16 cellular contexts compared by ENCODE assay signal in genomic region chr20:24964518-24964838, GRCh38. TPM values are rescaled to one million over a fixed set of nuclear protein-coding genes. Genes with fewer than 3 reads are reported as not detected.
DNase-seq lines count a peak whose midpoint lies in the region; ATAC-seq and FAIRE-seq lines count a peak whose summit lies in the region.
"Had no signal": no experiment of that assay in that cellular context is flagged by ENCODE, and none has a peak within 500 bp of the region (broad histone marks: within the 10 kb centered on the region; RNA-seq: fewer than 3 reads in every experiment).

No MANE protein-coding gene starts in this region.

- peak overlapping the region; percentile 1 for H3K4me3 Mint-ChIP-seq in activated naive CD8-positive, alpha-beta T cell treated with anti-CD3 and anti-CD28 coated beads, Interleukin-2, amount 50 U/mL, for 24 hours
- peak overlapping the region; percentile 47 for H3K4me3 Mint-ChIP-seq in natural killer cell treated with Interleukin-12 subunit alpha and Interleukin-12 subunit beta and Interleukin-15 and Interleukin-18, amount 100 ng/mL, for 72 hours
- H3K4me3 Mint-ChIP-seq: type B pancreatic cell had no signal

- H3K36me3 Mint-ChIP-seq in activated naive CD8-positive, alpha-beta T cell treated with anti-CD3 and anti-CD28 coated beads, Interleukin-2, amount 50 U/mL, for 24 hours (ENCODE audit: low read depth), result peaks cover 70% of the 10 kb centered on the region
- H3K36me3 Mint-ChIP-seq in natural killer cell treated with Interleukin-12 subunit alpha and Interleukin-12 subunit beta and Interleukin-15 and Interleukin-18, amount 100 ng/mL, for 72 hours, result peaks cover 49% of the 10 kb centered on the region

- H3K27ac Mint-ChIP-seq in activated naive CD8-positive, alpha-beta T cell treated with anti-CD3 and anti-CD28 coated beads, Interleukin-2, amount 50 U/mL, for 24 hours, result peak overlapping the region; percentile 84
- H3K27ac Mint-ChIP-seq in natural killer cell treated with Interleukin-12 subunit alpha and Interleukin-12 subunit beta and Interleukin-15 and Interleukin-18, amount 100 ng/mL, for 72 hours, result peak overlapping the region; percentile 95 to 97
- H3K27ac Mint-ChIP-seq: type B pancreatic cell had no signal

- no peak for FAIRE-seq in urothelium cell line (lab: Jason Lieb, UNC)
- FAIRE-seq: RCC 7860, small intestine had no signal

- peaks cover 42% of the 10 kb centered on the region for H3K4me1 Mint-ChIP-seq in activated naive CD8-positive, alpha-beta T cell treated with anti-CD3 and anti-CD28 coated beads, Interleukin-2, amount 50 U/mL, for 24 hours
- peaks cover 76 to 77% of the 10 kb centered on the region in 2 donors for H3K4me1 Mint-ChIP-seq in natural killer cell treated with Interleukin-12 subunit alpha and Interleukin-12 subunit beta and Interleukin-15 and Interleukin-18, amount 100 ng/mL, for 72 hours (ENCODE audit: low read depth in 2 of 2)

- ATAC-seq in activated naive CD8-positive, alpha-beta T cell treated with anti-CD3 and anti-CD28 coated beads, Interleukin-2, amount 50 U/mL, for 24 hours, result peak; percentile 41
- ATAC-seq in natural killer cell treated with Interleukin-12 subunit alpha and Interleukin-12 subunit beta and Interleukin-15 and Interleukin-18, amount 100 ng/mL, for 72 hours, result no peak
- ATAC-seq: left colon had no signal

- H3K9me3 Mint-ChIP-seq in activated naive CD8-positive, alpha-beta T cell treated with anti-CD3 and anti-CD28 coated beads, Interleukin-2, amount 50 U/mL, for 24 hours, result no peaks in the 10 kb centered on the region
- no peaks in the 10 kb centered on the region for H3K9me3 Mint-ChIP-seq in natural killer cell treated with Interleukin-12 subunit alpha and Interleukin-12 subunit beta and Interleukin-15 and Interleukin-18, amount 100 ng/mL, for 72 hours
- H3K9me3 Mint-ChIP-seq: type B pancreatic cell had no signal

- DNase-seq in DMS 273 (lab: John Stamatoyannopoulos, UW; ENCODE audit: unreplicated experiment), result peak; percentile 96
- DNase-seq in NCI-H2171 treated with DMSO at 0.1 percent for 48 hours (lab: John Stamatoyannopoulos, UW), result peak; percentile 95
- no peak for DNase-seq in activated naive CD8-positive, alpha-beta T cell treated with anti-CD3 and anti-CD28 coated beads, Interleukin-2, amount 50 U/mL, for 24 hours
- no peak for DNase-seq in natural killer cell treated with Interleukin-12 subunit alpha and Interleukin-12 subunit beta and Interleukin-15 and Interleukin-18, amount 100 ng/mL, for 72 hours (ENCODE audit: low spot score)
- no peak for DNase-seq in stimulated activated CD4-positive, alpha-beta T cell treated with anti-CD3 and anti-CD28 coated beads, Interleukin-4, amount 100 ng/mL, for 1 hour
- no peak for DNase-seq in urothelium cell line (ENCODE audit: low spot score)
- no peak for DNase-seq in KG1 (lab: John Stamatoyannopoulos, UW)
- DNase-seq in NK-92 treated with Interleukin-12 subunit alpha and Interleukin-12 subunit beta, amount 100 ng/mL, for 24 hours (lab: John Stamatoyannopoulos, UW), result no peak
- DNase-seq: BE2C, left colon, midbrain, NCI-H187 treated with DMSO at 0.1 percent for 48 hours, small intestine had no signal

- H3K27me3 Mint-ChIP-seq in activated naive CD8-positive, alpha-beta T cell treated with anti-CD3 and anti-CD28 coated beads, Interleukin-2, amount 50 U/mL, for 24 hours, result no peaks in the 10 kb centered on the region
- H3K27me3 Mint-ChIP-seq in natural killer cell treated with Interleukin-12 subunit alpha and Interleukin-12 subunit beta and Interleukin-15 and Interleukin-18, amount 100 ng/mL, for 72 hours, result no peaks in the 10 kb centered on the region
- H3K27me3 Mint-ChIP-seq: type B pancreatic cell had no signal

RNA-seq across cellular contexts. Expression of gene CST7, which starts 15.4 kb away (rescaled TPM):
- 100 to 1,000 TPM in 1 of 2 donors, 10 to 100 TPM in 1; 77.8 to 129 TPM for total RNA-seq in natural killer cell treated with Interleukin-12 subunit alpha and Interleukin-12 subunit beta and Interleukin-15 and Interleukin-18, amount 100 ng/mL, for 72 hours
- total RNA-seq: osteoblast had no signal

RNA-seq across cellular contexts. Expression of gene APMAP, which starts 28.1 kb away (rescaled TPM):
- total RNA-seq in natural killer cell treated with Interleukin-12 subunit alpha and Interleukin-12 subunit beta and Interleukin-15 and Interleukin-18, amount 100 ng/mL, for 72 hours, result 100 to 1,000 TPM; 109 to 206 TPM

Comparison
In these comparisons a context has a peak if more than half of its experiments do, and no peak if none do; other contexts are left out.
1. DNase-seq: peak in DMS 273 (single experiment) and NCI-H2171 treated with DMSO at 0.1 percent for 48 hours (single experiment); none in activated naive CD8-positive, alpha-beta T cell treated with anti-CD3 and anti-CD28 coated beads, Interleukin-2, amount 50 U/mL, for 24 hours (single experiment), natural killer cell treated with Interleukin-12 subunit alpha and Interleukin-12 subunit beta and Interleukin-15 and Interleukin-18, amount 100 ng/mL, for 72 hours (single experiment), stimulated activated CD4-positive, alpha-beta T cell treated with anti-CD3 and anti-CD28 coated beads, Interleukin-4, amount 100 ng/mL, for 1 hour (single experiment), urothelium cell line (single experiment), KG1 (single experiment) and NK-92 treated with Interleukin-12 subunit alpha and Interleukin-12 subunit beta, amount 100 ng/mL, for 24 hours (single experiment).